In the genomic region with DNA sequence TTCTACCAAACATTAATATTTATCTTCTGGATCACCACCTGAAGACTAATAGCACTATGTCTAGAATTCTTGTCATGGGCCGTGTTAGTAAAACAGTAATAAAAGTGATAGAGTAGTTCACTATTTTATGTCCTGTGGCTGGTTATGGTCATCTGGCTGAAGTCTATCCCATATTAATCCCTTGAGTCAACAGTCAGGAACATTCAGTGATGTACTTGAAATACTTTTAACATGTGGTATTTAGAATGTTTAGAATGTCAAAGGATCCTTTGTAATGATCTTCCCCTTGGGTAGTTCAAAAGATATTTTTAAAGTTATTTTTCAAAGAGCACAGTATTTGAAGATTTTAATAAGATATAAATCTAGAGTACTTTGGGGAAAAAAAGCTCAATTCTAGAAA, we compare ENCODE assay signal across 10 cellular contexts.
DNase-seq lines count a peak whose midpoint lies in the region; TF ChIP-seq lines count a peak whose summit lies in the region.
"Had no signal": no experiment of that assay in that cellular context is flagged by ENCODE, and none has a peak within 500 bp of the region (broad histone marks: within the 10 kb centered on the region; RNA-seq: fewer than 3 reads in every experiment).

No MANE protein-coding gene starts in this region.

- H4K20me1 ChIP-seq in SU-DHL-6 (ENCODE audit: low read depth, low read length): peaks cover 16% of the 10 kb centered on the region
- peaks cover 26% of the 10 kb centered on the region; the same call in 1 of the 2 replicates for H4K20me1 ChIP-seq in MM.1S (ENCODE audit: insufficient read depth, low read length)

- H3K27me3 ChIP-seq in SU-DHL-6 (ENCODE audit: low read length) (no peaks in the 10 kb centered on the region), MM.1S (replicated peaks; ENCODE audit: insufficient read depth, low read length) (no peaks in the 10 kb centered on the region)
- H3K27me3 ChIP-seq: cardiac muscle cell had no signal

- H2AFZ ChIP-seq in SU-DHL-6 (ENCODE audit: low read depth, low read length, severe bottlenecking): no peak overlapping the region
- no peak overlapping the region for H2AFZ ChIP-seq in MM.1S (ENCODE audit: low read length)

- H3K9me3 ChIP-seq in SU-DHL-6 (ENCODE audit: insufficient read depth, low read length): no peaks in the 10 kb centered on the region
- H3K9me3 ChIP-seq in MM.1S (replicated peaks; ENCODE audit: insufficient read depth, low read length): no peaks in the 10 kb centered on the region

- peaks cover 2% of the 10 kb centered on the region for H3K36me3 ChIP-seq in SU-DHL-6 (ENCODE audit: low read length)
- no peaks in the 10 kb centered on the region; the same call in 1 of the 2 replicates for H3K36me3 ChIP-seq in MM.1S (replicated peaks; ENCODE audit: insufficient read depth, low read length)
- H3K36me3 ChIP-seq: cardiac muscle cell had no signal

- H3K79me2 ChIP-seq in SU-DHL-6 (ENCODE audit: insufficient read depth, low read length) (peaks cover 100% of the 10 kb centered on the region), MM.1S (ENCODE audit: low read length) (peaks cover 95% of the 10 kb centered on the region)

- H3K9ac ChIP-seq in SU-DHL-6 (ENCODE audit: low read length) (no peak overlapping the region), MM.1S (ENCODE audit: low read length) (no peak overlapping the region)

- H3K4me3 ChIP-seq in SU-DHL-6 (ENCODE audit: insufficient read depth, low read length, poor library complexity, severe bottlenecking): no peak overlapping the region
- no peak overlapping the region for H3K4me3 ChIP-seq in foreskin fibroblast (ENCODE audit: low read depth in 1 of 2, low read length in 2 of 2)
- no peak overlapping the region for H3K4me3 ChIP-seq in skeletal muscle cell (ENCODE audit: low read depth, low read length)
- H3K4me3 ChIP-seq in MM.1S (ENCODE audit: low read length): no peak overlapping the region
- H3K4me3 ChIP-seq: cardiac muscle cell had no signal

- H3K4me1 ChIP-seq in MM.1S (ENCODE audit: low read length): peaks cover 19% of the 10 kb centered on the region; the same call in 1 of the 2 replicates

- H3K4me2 ChIP-seq in SU-DHL-6 (ENCODE audit: low read depth, low read length, poor library complexity, severe bottlenecking) (peak overlapping the region; percentile 33), MM.1S (ENCODE audit: low read depth, low read length) (no peak overlapping the region)

- H3K27ac ChIP-seq in SU-DHL-6 (ENCODE audit: low read depth, low read length) (peak overlapping the region; percentile 41; the same call in 1 of the 2 replicates), MM.1S (ENCODE audit: low read length) (no peak overlapping the region)
- H3K27ac ChIP-seq: cardiac muscle cell had no signal

- DNase-seq in EL: peak; percentile 89
- DNase-seq in foreskin fibroblast: peak; percentile 65 to 75
- peak; percentile 76 for DNase-seq in skeletal muscle cell (ENCODE audit: low read depth)
- DNase-seq in MM.1S: no peak
- no peak for DNase-seq in OCI-M1 (lab: John Stamatoyannopoulos, UW)
- no peak for DNase-seq in stimulated activated CD4-positive, alpha-beta T cell treated with anti-CD3 and anti-CD28 coated beads, Interleukin-2, amount 100 ng/mL, for 48 hours
- DNase-seq in NCI-H69 (lab: John Stamatoyannopoulos, UW): no peak
- DNase-seq: NCI-H1092 treated with DMSO at 0.1 percent for 48 hours had no signal

- H3F3A ChIP-seq in SU-DHL-6 (ENCODE audit: insufficient read depth) (peaks cover 38% of the 10 kb centered on the region; the same call in 1 of the 2 replicates), MM.1S (ENCODE audit: insufficient read depth, low read length) (peaks cover 19% of the 10 kb centered on the region)

- H3K9me2 ChIP-seq in SU-DHL-6 (replicated peaks; ENCODE audit: insufficient read depth, low read length) (no peaks in the 10 kb centered on the region), MM.1S (replicated peaks; ENCODE audit: insufficient read depth, low read length) (no peaks in the 10 kb centered on the region)

- TF ChIP-seq CTCF in SU-DHL-6 (IDR thresholded peaks at IDR 0.05; ENCODE audit: insufficient read depth, low read length, poor library complexity, severe bottlenecking) (no peak), foreskin fibroblast (IDR thresholded peaks at IDR 0.05; ENCODE audit: low read depth, low read length) (no peak), MM.1S (IDR thresholded peaks at IDR 0.05; ENCODE audit: low read length) (no peak)

Comparison
In these comparisons a context has a peak if more than half of its experiments do, and no peak if none do; other contexts are left out.
1. DNase-seq: peak in EL (single experiment), foreskin fibroblast (2 of 2) and skeletal muscle cell (single experiment); none in MM.1S (single experiment), OCI-M1 (single experiment), stimulated activated CD4-positive, alpha-beta T cell treated with anti-CD3 and anti-CD28 coated beads, Interleukin-2, amount 100 ng/mL, for 48 hours (0 of 2) and NCI-H69 (single experiment).